ENCODE assay signal across 9 cellular contexts in genomic region chr16:8963010-8963824, GRCh38. TPM values are rescaled to one million over a fixed set of nuclear protein-coding genes. Genes with fewer than 3 reads are reported as not detected.
A peak's percentile ranks its signal among the peaks of the same experiment; 100 is the strongest.
DNase-seq lines count a peak whose midpoint lies in the region; ATAC-seq, FAIRE-seq and TF ChIP-seq lines count a peak whose summit lies in the region.
"Had no signal": no experiment of that assay in that cellular context is flagged by ENCODE, and none has a peak within 500 bp of the region (broad histone marks: within the 10 kb centered on the region; RNA-seq: fewer than 3 reads in every experiment).

No MANE protein-coding gene starts in this region.

- WGBS in suprapubic skin: 0% methylated on average over 19 of the region's 147 CpGs

- peaks cover 49% of the 10 kb centered on the region for H3K79me2 ChIP-seq in keratinocyte (ENCODE audit: control insufficient read depth, insufficient read depth, low read length)

- POLR2A ChIA-PET in activated naive CD8-positive, alpha-beta T cell treated with anti-CD3 and anti-CD28 coated beads, Interleukin-2, amount 10 ng/mL, durations not matched to agents 7 days and 5 days (lab: Charles Lee): interaction anchor here (1.1 to 1.5 kb wide), 2 partner anchors 26 to 128 kb away, joined by 3 to 21 read pairs; partner anchors contain the start of gene HAPSTR1

- no peak overlapping the region for H2AFZ ChIP-seq in keratinocyte (ENCODE audit: control insufficient read depth, low read length)

- H4K20me1 ChIP-seq in keratinocyte (ENCODE audit: control insufficient read depth, extremely low read depth, insufficient read depth, low read length): peaks cover 35% of the 10 kb centered on the region

- H3K27me3 ChIP-seq in keratinocyte (ENCODE audit: control insufficient read depth, extremely low read depth, insufficient read depth, low read length): no peaks in the 10 kb centered on the region
- no peaks in the 10 kb centered on the region for H3K27me3 ChIP-seq in suprapubic skin

- peaks cover 0 to 3% of the 10 kb centered on the region in 2 experiments for H3K36me3 ChIP-seq in keratinocyte (ENCODE audit: control insufficient read depth in 2 of 2, extremely low read depth in 1 of 2, insufficient read depth in 2 of 2, low read length in 2 of 2)
- no peaks in the 10 kb centered on the region for H3K36me3 ChIP-seq in suprapubic skin

- peak overlapping the region; percentile 83 for H3K9ac ChIP-seq in keratinocyte (ENCODE audit: control insufficient read depth, extremely low read depth, insufficient read depth, low read length)

- peaks cover 11% of the 10 kb centered on the region for H3K27me3 Mint-ChIP-seq in activated naive CD8-positive, alpha-beta T cell treated with anti-CD3 and anti-CD28 coated beads, Interleukin-2, amount 10 ng/mL, durations not matched to agents 7 days and 5 days

- DNase-seq in DMS 273 (lab: John Stamatoyannopoulos, UW; ENCODE audit: unreplicated experiment) (peak; percentile 52), DMS 273 treated with DMSO at 0.1 percent for 48 hours (lab: John Stamatoyannopoulos, UW) (no peak), keratinocyte (ENCODE audit: low read depth, low spot score) (no peak), suprapubic skin (ENCODE audit: low spot score in 2 of 2) (no peak)
- peak; percentile 54 for DNase-seq in activated naive CD8-positive, alpha-beta T cell treated with anti-CD3 and anti-CD28 coated beads, Interleukin-2, amount 10 ng/mL, durations not matched to agents 7 days and 5 days

- TF ChIP-seq CTCF in keratinocyte (optimal IDR thresholded peaks at IDR 0.05 in 1 of 3, IDR thresholded peaks at IDR 0.05 in 1 of 3, conservative IDR thresholded peaks at IDR 0.05 in 1 of 3; ENCODE audit: extremely low read depth in 1 of 3, insufficient read depth in 2 of 3, low read length in 3 of 3) (no peak), suprapubic skin (IDR thresholded peaks at IDR 0.05) (no peak)

- H3K4me3 Mint-ChIP-seq in activated naive CD8-positive, alpha-beta T cell treated with anti-CD3 and anti-CD28 coated beads, Interleukin-2, amount 10 ng/mL, durations not matched to agents 7 days and 5 days: peak overlapping the region; percentile 58

- peak overlapping the region; percentile 100 for H3K4me2 ChIP-seq in keratinocyte (ENCODE audit: control insufficient read depth, extremely low read depth, insufficient read depth, low read depth, low read length)

- H3K27ac ChIP-seq in keratinocyte (ENCODE audit: control insufficient read depth, insufficient read depth, low read length) (peak overlapping the region; percentile 71), suprapubic skin (peak overlapping the region; percentile 89)

- no peaks in the 10 kb centered on the region for H3K9me3 Mint-ChIP-seq in activated naive CD8-positive, alpha-beta T cell treated with anti-CD3 and anti-CD28 coated beads, Interleukin-2, amount 10 ng/mL, durations not matched to agents 7 days and 5 days

- TF ChIP-seq POLR2A in suprapubic skin (IDR thresholded peaks at IDR 0.05): no peak

- H3K4me1 Mint-ChIP-seq in activated naive CD8-positive, alpha-beta T cell treated with anti-CD3 and anti-CD28 coated beads, Interleukin-2, amount 10 ng/mL, durations not matched to agents 7 days and 5 days: peaks cover 46% of the 10 kb centered on the region

- TF ChIP-seq EP300 in suprapubic skin (IDR thresholded peaks at IDR 0.05): no peak

- ATAC-seq in HG03432 (IDR thresholded peaks at IDR 0.05; ENCODE audit: unreplicated experiment) (peak; percentile 1), HG02884 (IDR thresholded peaks at IDR 0.05; ENCODE audit: unreplicated experiment) (no peak), GM21360 (IDR thresholded peaks at IDR 0.05; ENCODE audit: unreplicated experiment) (no peak)
- no peak for ATAC-seq in activated naive CD8-positive, alpha-beta T cell treated with anti-CD3 and anti-CD28 coated beads, Interleukin-2, amount 10 ng/mL, durations not matched to agents 7 days and 5 days (ENCODE audit: low read depth)

- peaks cover 36% of the 10 kb centered on the region for H3K4me1 ChIP-seq in keratinocyte (ENCODE audit: control insufficient read depth, extremely low read depth, insufficient read depth, low read length)
- peaks cover 65% of the 10 kb centered on the region for H3K4me1 ChIP-seq in suprapubic skin

- H3K4me3 ChIP-seq in keratinocyte (ENCODE audit: control insufficient read depth in 2 of 3, extremely low read depth in 1 of 3, insufficient read depth in 2 of 3, low read depth in 1 of 3, low read length in 3 of 3) (peak overlapping the region; percentile 66 to 96 (median 94)), suprapubic skin (peak overlapping the region; percentile 94)

- FAIRE-seq in keratinocyte (lab: Jason Lieb, UNC): no peak
- FAIRE-seq: A204.1 had no signal

- peaks cover 10% of the 10 kb centered on the region for H3K9me1 ChIP-seq in keratinocyte (ENCODE audit: control insufficient read depth, extremely low read depth, insufficient read depth, low read length)

- dilution Hi-C loops in keratinocyte (cut with MboI; ENCODE audit: extremely low pct_ligation_motif_present, low sequenced_read_pairs): no loop called here

- peak overlapping the region; percentile 57 for H3K27ac Mint-ChIP-seq in activated naive CD8-positive, alpha-beta T cell treated with anti-CD3 and anti-CD28 coated beads, Interleukin-2, amount 10 ng/mL, durations not matched to agents 7 days and 5 days

- peaks cover 11% of the 10 kb centered on the region for H3K36me3 Mint-ChIP-seq in activated naive CD8-positive, alpha-beta T cell treated with anti-CD3 and anti-CD28 coated beads, Interleukin-2, amount 10 ng/mL, durations not matched to agents 7 days and 5 days

- H3K9me3 ChIP-seq in keratinocyte (ENCODE audit: control insufficient read depth, low read depth, low read length) (no peaks in the 10 kb centered on the region), suprapubic skin (no peaks in the 10 kb centered on the region)

RNA-seq across cellular contexts. Expression of gene USP7, which starts 0.5 kb away (rescaled TPM):
- 100 to 1,000 TPM; 153 to 162 TPM for total RNA-seq in activated naive CD8-positive, alpha-beta T cell treated with anti-CD3 and anti-CD28 coated beads, Interleukin-2, amount 10 ng/mL, durations not matched to agents 7 days and 5 days
- 25.4 to 63.4 TPM (median 36.5 TPM) in 3 replicates for polyA plus RNA-seq in keratinocyte
- polyA plus RNA-seq in keratinocyte (2011; ENCODE audit: low read depth): 80.1 TPM
- 15.9 and 22.6 TPM in 2 replicates for polyA plus RNA-seq in keratinocyte (2011; cell fraction: cytosol; rRNA removed)
- polyA plus RNA-seq in keratinocyte (2011; cell fraction: nucleus; rRNA removed): 50.5 and 57.7 TPM in 2 replicates
- 46.9 and 73.6 TPM in 2 replicates for polyA plus RNA-seq in keratinocyte (2012; ENCODE audit: low replicate concordance)
- polyA minus RNA-seq in keratinocyte: 83.1 to 405 TPM (median 130 TPM) in 3 replicates
- polyA minus RNA-seq in keratinocyte (2011; cell fraction: cytosol; rRNA and poly(A)+ RNA removed): 13.6 TPM
- 48.7 and 98.8 TPM in 2 replicates for polyA minus RNA-seq in keratinocyte (2011; cell fraction: nucleus; rRNA and poly(A)+ RNA removed)
- 100 to 1,000 TPM in 3 of 4 donors, 10 to 100 TPM in 1; 94.7 to 135 (median 119) TPM for total RNA-seq in suprapubic skin

Comparison
In these comparisons a context has a peak if more than half of its experiments do, and no peak if none do; other contexts are left out.
1. DNase-seq: peak in DMS 273 (single experiment) and activated naive CD8-positive, alpha-beta T cell treated with anti-CD3 and anti-CD28 coated beads, Interleukin-2, amount 10 ng/mL, durations not matched to agents 7 days and 5 days (single experiment); none in DMS 273 treated with DMSO at 0.1 percent for 48 hours (single experiment), keratinocyte (single experiment) and suprapubic skin (0 of 2).